In genomic region chr2:216410550-216410949, GRCh38 we compare ENCODE assay signal across 18 cellular contexts. TPM values are rescaled to one million over a fixed set of nuclear protein-coding genes. Genes with fewer than 3 reads are reported as not detected.
DNase-seq lines count a peak whose midpoint lies in the region; ATAC-seq, FAIRE-seq and TF ChIP-seq lines count a peak whose summit lies in the region.
"Had no signal": no experiment of that assay in that cellular context is flagged by ENCODE, and none has a peak within 500 bp of the region (broad histone marks: within the 10 kb centered on the region; RNA-seq: fewer than 3 reads in every experiment).

No MANE protein-coding gene starts in this region.

- peak; percentile 19 for ATAC-seq in HG02981 (IDR thresholded peaks at IDR 0.05; ENCODE audit: unreplicated experiment)
- ATAC-seq in T-helper 17 cell = no peak
- ATAC-seq in aorta (ENCODE audit: low FRiP score) = no peak
- no peak for ATAC-seq in pancreas

- peaks cover 13% of the 10 kb centered on the region for H3K4me1 Mint-ChIP-seq in T-helper 17 cell

- H3K27ac ChIP-seq in aorta (ENCODE audit: low read depth in 1 of 2, low read length in 2 of 2) = no peak overlapping the region
- no peak overlapping the region for H3K27ac ChIP-seq in pancreas

- DNase-seq in GM18507 (ENCODE audit: extremely low spot score, insufficient read length, low read depth) (no peak), GM19239 (ENCODE audit: insufficient read length, low spot score) (no peak), T-helper 17 cell (no peak), aorta (no peak), pancreas (no peak), frontal cortex (ENCODE audit: low spot score in 2 of 2) (no peak)
- DNase-seq: Caco-2, EL, MV-4-11, NCI-H1417, NCI-H2081, NCI-H748 treated with DMSO at 0.1 percent for 48 hours, SW 1271 had no signal

- H3K36me3 ChIP-seq in aorta (ENCODE audit: control insufficient read depth in 1 of 2, insufficient read depth in 2 of 2, low read length in 1 of 2) (peaks cover 0 to 7% of the 10 kb centered on the region in 2 donors), pancreas (no peaks in the 10 kb centered on the region)

- H3K4me1 ChIP-seq in aorta (ENCODE audit: control insufficient read depth in 1 of 2, insufficient read depth in 2 of 2, low read length in 2 of 2) = no peaks in the 10 kb centered on the region
- H3K4me1 ChIP-seq in pancreas = peaks cover 0 to 4% (median 3%) of the 10 kb centered on the region in 3 donors

- WGBS in aorta, 2 donors = 92 to 95% methylated on average over 7 of the region's 7 CpGs
- 83 to 88% methylated on average over 7 of the region's 7 CpGs for WGBS in pancreas, 2 donors

- intact Hi-C loops in aorta (cut with DNase I) (no loop called here), pancreas (cut with DNase I) (no loop called here)

- no peak for TF ChIP-seq CTCF in pancreas (IDR thresholded peaks at IDR 0.05)

- no peak overlapping the region for H3K4me3 Mint-ChIP-seq in T-helper 17 cell
- H3K4me3 Mint-ChIP-seq: CD14-positive monocyte; T-helper 2 cell treated with Interferon-gamma antibody and Interleukin-4, amounts not matched to agents 5 μg/mL and 100 μg/mL, for 36 hours had no signal

- peaks cover 26% of the 10 kb centered on the region for H3K27me3 Mint-ChIP-seq in T-helper 17 cell

- H3K4me3 ChIP-seq in aorta (ENCODE audit: low read length in 2 of 2) (no peak overlapping the region), pancreas (no peak overlapping the region)

- peaks cover 6% of the 10 kb centered on the region for H3K36me3 Mint-ChIP-seq in T-helper 17 cell (ENCODE audit: low read depth)

- H3K9me3 ChIP-seq in T-helper 17 cell (ENCODE audit: control insufficient read depth, low read length, poor library complexity, severe bottlenecking) = no peaks in the 10 kb centered on the region
- no peaks in the 10 kb centered on the region for H3K9me3 ChIP-seq in aorta (ENCODE audit: control insufficient read depth, low read length)
- no peaks in the 10 kb centered on the region for H3K9me3 ChIP-seq in pancreas
- H3K9me3 ChIP-seq: Caco-2 had no signal

- H3K27me3 ChIP-seq in aorta (ENCODE audit: control insufficient read depth in 1 of 2, insufficient read depth in 2 of 2, low read length in 1 of 2) (no peaks in the 10 kb centered on the region), pancreas (peaks cover 0 to 10% (median 0%) of the 10 kb centered on the region in 4 donors)

- peak overlapping the region; percentile 59 for H3K27ac Mint-ChIP-seq in T-helper 17 cell
- H3K27ac Mint-ChIP-seq: CD14-positive monocyte; T-helper 2 cell treated with Interferon-gamma antibody and Interleukin-4, amounts not matched to agents 5 μg/mL and 100 μg/mL, for 36 hours had no signal

- peak; percentile 82 for FAIRE-seq in GM18507 (lab: Jason Lieb, UNC)
- FAIRE-seq in GM19239 (lab: Jason Lieb, UNC) = peak; percentile 55
- no peak for FAIRE-seq in pancreas (lab: Jason Lieb, UNC)
- FAIRE-seq in frontal cortex (lab: Jason Lieb, UNC) = no peak
- FAIRE-seq: H1 had no signal

RNA-seq across cellular contexts. Expression of gene SMARCAL1, which starts 1.7 kb away (rescaled TPM):
- 10 to 100 TPM; 14.0 to 15.0 TPM for total RNA-seq in T-helper 17 cell
- total RNA-seq in aorta = 10 to 100 TPM; 13.9 to 29.8 TPM
- 10 to 100 TPM in 1 of 2 donors, 1 to 10 TPM in 1; 9.4 to 10.9 TPM for polyA plus RNA-seq in aorta
- total RNA-seq in pancreas = 10 to 100 TPM in 2 of 6 donors, 1 to 10 TPM in 4; 7.0 to 12.8 (median 8.1) TPM
- 1 to 10 TPM; 5.5 to 6.7 TPM for polyA plus RNA-seq in pancreas
- 12.6 TPM for total RNA-seq in frontal cortex

RNA-seq across cellular contexts. Expression of gene MARCHF4, which starts 38.3 kb away (rescaled TPM):
- not detected for total RNA-seq in T-helper 17 cell
- under 1 TPM in 1 of 2 donors, not detected in 1; 0.13 TPM for total RNA-seq in aorta
- polyA plus RNA-seq in aorta = not detected
- total RNA-seq in pancreas = 1 to 10 TPM in 1 of 6 donors, under 1 TPM in 5; 0.19 to 1.2 (median 0.34) TPM
- 1 to 10 TPM; 1.7 to 4.1 TPM for polyA plus RNA-seq in pancreas
- total RNA-seq in frontal cortex = 8.2 TPM
- total RNA-seq: Caco-2, SK-MEL-5 had no signal
- polyA plus RNA-seq: CD14-positive monocyte had no signal
